1 cellular context compared by ENCODE assay signal in genomic region chr16:57810197-57811024, GRCh38.
TF ChIP-seq lines count a peak whose summit lies in the region.

No MANE protein-coding gene starts in this region.

TF ChIP-seq in HepG2, 621 proteins besides CTCF, POLR2A, EP300 and RAD21 (continued from another document and continues in another):
- peak; percentile 84 for TF ChIP-seq ZNF770 (CRISPR knock-in tag; IDR thresholded peaks at IDR 0.05)
- TF ChIP-seq ZNF546 (CRISPR knock-in tag; conservative IDR thresholded peaks at IDR 0.05) = peak; percentile 84; the same call in 1 of the 2 replicates
- TF ChIP-seq, protein P1, sequence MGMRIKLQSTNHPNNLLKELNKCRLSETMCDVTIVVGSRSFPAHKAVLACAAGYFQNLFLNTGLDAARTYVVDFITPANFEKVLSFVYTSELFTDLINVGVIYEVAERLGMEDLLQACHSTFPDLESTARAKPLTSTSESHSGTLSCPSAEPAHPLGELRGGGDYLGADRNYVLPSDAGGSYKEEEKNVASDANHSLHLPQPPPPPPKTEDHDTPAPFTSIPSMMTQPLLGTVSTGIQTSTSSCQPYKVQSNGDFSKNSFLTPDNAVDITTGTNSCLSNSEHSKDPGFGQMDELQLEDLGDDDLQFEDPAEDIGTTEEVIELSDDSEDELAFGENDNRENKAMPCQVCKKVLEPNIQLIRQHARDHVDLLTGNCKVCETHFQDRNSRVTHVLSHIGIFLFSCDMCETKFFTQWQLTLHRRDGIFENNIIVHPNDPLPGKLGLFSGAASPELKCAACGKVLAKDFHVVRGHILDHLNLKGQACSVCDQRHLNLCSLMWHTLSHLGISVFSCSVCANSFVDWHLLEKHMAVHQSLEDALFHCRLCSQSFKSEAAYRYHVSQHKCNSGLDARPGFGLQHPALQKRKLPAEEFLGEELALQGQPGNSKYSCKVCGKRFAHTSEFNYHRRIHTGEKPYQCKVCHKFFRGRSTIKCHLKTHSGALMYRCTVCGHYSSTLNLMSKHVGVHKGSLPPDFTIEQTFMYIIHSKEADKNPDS (CRISPR knock-in tag; IDR thresholded peaks at IDR 0.05) = no peak
- TF ChIP-seq, protein P2, sequence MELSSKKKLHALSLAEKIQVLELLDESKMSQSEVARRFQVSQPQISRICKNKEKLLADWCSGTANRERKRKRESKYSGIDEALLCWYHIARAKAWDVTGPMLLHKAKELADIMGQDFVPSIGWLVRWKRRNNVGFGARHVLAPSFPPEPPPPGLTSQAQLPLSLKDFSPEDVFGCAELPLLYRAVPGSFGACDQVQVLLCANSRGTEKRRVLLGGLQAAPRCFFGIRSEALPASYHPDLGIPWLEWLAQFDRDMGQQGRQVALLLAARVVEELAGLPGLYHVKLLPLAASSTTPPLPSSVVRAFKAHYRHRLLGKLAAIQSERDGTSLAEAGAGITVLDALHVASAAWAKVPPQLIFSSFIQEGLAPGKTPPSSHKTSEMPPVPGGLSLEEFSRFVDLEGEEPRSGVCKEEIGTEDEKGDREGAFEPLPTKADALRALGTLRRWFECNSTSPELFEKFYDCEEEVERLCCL (CRISPR knock-in tag; IDR thresholded peaks at IDR 0.05; ENCODE audit: borderline replicate concordance) = no peak
- no peak for TF ChIP-seq NCOA1 (CRISPR knock-in tag; IDR thresholded peaks at IDR 0.05)
- TF ChIP-seq, protein P3, sequence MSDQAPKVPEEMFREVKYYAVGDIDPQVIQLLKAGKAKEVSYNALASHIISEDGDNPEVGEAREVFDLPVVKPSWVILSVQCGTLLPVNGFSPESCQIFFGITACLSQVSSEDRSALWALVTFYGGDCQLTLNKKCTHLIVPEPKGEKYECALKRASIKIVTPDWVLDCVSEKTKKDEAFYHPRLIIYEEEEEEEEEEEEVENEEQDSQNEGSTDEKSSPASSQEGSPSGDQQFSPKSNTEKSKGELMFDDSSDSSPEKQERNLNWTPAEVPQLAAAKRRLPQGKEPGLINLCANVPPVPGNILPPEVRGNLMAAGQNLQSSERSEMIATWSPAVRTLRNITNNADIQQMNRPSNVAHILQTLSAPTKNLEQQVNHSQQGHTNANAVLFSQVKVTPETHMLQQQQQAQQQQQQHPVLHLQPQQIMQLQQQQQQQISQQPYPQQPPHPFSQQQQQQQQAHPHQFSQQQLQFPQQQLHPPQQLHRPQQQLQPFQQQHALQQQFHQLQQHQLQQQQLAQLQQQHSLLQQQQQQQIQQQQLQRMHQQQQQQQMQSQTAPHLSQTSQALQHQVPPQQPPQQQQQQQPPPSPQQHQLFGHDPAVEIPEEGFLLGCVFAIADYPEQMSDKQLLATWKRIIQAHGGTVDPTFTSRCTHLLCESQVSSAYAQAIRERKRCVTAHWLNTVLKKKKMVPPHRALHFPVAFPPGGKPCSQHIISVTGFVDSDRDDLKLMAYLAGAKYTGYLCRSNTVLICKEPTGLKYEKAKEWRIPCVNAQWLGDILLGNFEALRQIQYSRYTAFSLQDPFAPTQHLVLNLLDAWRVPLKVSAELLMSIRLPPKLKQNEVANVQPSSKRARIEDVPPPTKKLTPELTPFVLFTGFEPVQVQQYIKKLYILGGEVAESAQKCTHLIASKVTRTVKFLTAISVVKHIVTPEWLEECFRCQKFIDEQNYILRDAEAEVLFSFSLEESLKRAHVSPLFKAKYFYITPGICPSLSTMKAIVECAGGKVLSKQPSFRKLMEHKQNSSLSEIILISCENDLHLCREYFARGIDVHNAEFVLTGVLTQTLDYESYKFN (CRISPR knock-in tag; conservative IDR thresholded peaks at IDR 0.05) = peak; percentile 87
- no peak for TF ChIP-seq IKZF1 (IDR thresholded peaks at IDR 0.05)
- no peak for TF ChIP-seq RFX5 (IDR thresholded peaks at IDR 0.05; ENCODE audit: low read depth, low read length)
- no peak for TF ChIP-seq CSRNP2 (CRISPR knock-in tag; conservative IDR thresholded peaks at IDR 0.05; ENCODE audit: low read depth)
- TF ChIP-seq KLF13 (CRISPR knock-in tag; IDR thresholded peaks at IDR 0.05) = no peak
- peak in 1 of 2 experiments; percentile 37; a peak in 1 of 4 replicates for TF ChIP-seq REST (IDR thresholded peaks at IDR 0.05; ENCODE audit: borderline replicate concordance in 1 of 2, low read depth in 1 of 2, low read length in 2 of 2)
- TF ChIP-seq PHF8 (CRISPR knock-in tag; IDR thresholded peaks at IDR 0.05) = no peak
- no peak for TF ChIP-seq GPBP1L1 (CRISPR knock-in tag; IDR thresholded peaks at IDR 0.05)
- no peak for TF ChIP-seq ZBTB1 (CRISPR knock-in tag; IDR thresholded peaks at IDR 0.05; ENCODE audit: borderline replicate concordance)
- no peak for TF ChIP-seq TCF7 (IDR thresholded peaks at IDR 0.05; ENCODE audit: low read depth)
- TF ChIP-seq ELK4 (CRISPR knock-in tag; IDR thresholded peaks at IDR 0.05; ENCODE audit: borderline replicate concordance) = no peak
- no peak for TF ChIP-seq SYNCRIP (IDR thresholded peaks at IDR 0.05; ENCODE audit: insufficient read depth, low read depth, low read length)
- TF ChIP-seq, protein P4, sequence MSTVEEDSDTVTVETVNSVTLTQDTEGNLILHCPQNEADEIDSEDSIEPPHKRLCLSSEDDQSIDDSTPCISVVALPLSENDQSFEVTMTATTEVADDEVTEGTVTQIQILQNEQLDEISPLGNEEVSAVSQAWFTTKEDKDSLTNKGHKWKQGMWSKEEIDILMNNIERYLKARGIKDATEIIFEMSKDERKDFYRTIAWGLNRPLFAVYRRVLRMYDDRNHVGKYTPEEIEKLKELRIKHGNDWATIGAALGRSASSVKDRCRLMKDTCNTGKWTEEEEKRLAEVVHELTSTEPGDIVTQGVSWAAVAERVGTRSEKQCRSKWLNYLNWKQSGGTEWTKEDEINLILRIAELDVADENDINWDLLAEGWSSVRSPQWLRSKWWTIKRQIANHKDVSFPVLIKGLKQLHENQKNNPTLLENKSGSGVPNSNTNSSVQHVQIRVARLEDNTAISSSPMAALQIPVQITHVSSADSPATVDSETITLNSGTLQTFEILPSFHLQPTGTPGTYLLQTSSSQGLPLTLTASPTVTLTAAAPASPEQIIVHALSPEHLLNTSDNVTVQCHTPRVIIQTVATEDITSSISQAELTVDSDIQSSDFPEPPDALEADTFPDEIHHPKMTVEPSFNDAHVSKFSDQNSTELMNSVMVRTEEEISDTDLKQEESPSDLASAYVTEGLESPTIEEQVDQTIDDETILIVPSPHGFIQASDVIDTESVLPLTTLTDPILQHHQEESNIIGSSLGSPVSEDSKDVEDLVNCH (CRISPR knock-in tag; IDR thresholded peaks at IDR 0.05) = 0 out of 2 replicates have a peak, but pooled peaks have one; percentile 39
- TF ChIP-seq ZNF577 (CRISPR knock-in tag; IDR thresholded peaks at IDR 0.05; ENCODE audit: borderline replicate concordance, low read depth) = no peak
- no peak for TF ChIP-seq ZNF704 (CRISPR knock-in tag; IDR thresholded peaks at IDR 0.05; ENCODE audit: borderline replicate concordance)
- no peak for TF ChIP-seq POLR2AphosphoS2 (IDR thresholded peaks at IDR 0.05; ENCODE audit: low read depth, low read length)
- TF ChIP-seq KLF15 (CRISPR knock-in tag; IDR thresholded peaks at IDR 0.05; ENCODE audit: borderline replicate concordance) = no peak
- peak; percentile 82; the same call in 1 of the 2 replicates for TF ChIP-seq MEF2D (CRISPR knock-in tag; IDR thresholded peaks at IDR 0.05)
- TF ChIP-seq TEAD2 (CRISPR knock-in tag; IDR thresholded peaks at IDR 0.05) = no peak
- no peak for TF ChIP-seq NFRKB (IDR thresholded peaks at IDR 0.05)
- peak; percentile 92; the same call in 1 of the 2 replicates for TF ChIP-seq ZNF747 (CRISPR knock-in tag; IDR thresholded peaks at IDR 0.05; ENCODE audit: borderline replicate concordance)
- TF ChIP-seq ZNF451 (CRISPR knock-in tag; IDR thresholded peaks at IDR 0.05) = 0 out of 2 replicates have a peak, but pooled peaks have one; percentile 23
- peak; percentile 87 for TF ChIP-seq KAT8 (CRISPR knock-in tag; IDR thresholded peaks at IDR 0.05)
- TF ChIP-seq SKI (IDR thresholded peaks at IDR 0.05; ENCODE audit: partially characterized antibody) = no peak
- no peak for TF ChIP-seq GLI4 (CRISPR knock-in tag; IDR thresholded peaks at IDR 0.05; ENCODE audit: borderline replicate concordance)
- peak; percentile 87 for TF ChIP-seq MXI1 (IDR thresholded peaks at IDR 0.05; ENCODE audit: borderline replicate concordance, low read depth, low read length)
- no peak; the same call in 1 of the 2 replicates for TF ChIP-seq ZNF550 (CRISPR knock-in tag; IDR thresholded peaks at IDR 0.05; ENCODE audit: borderline replicate concordance)
- TF ChIP-seq PBX2 (CRISPR knock-in tag; IDR thresholded peaks at IDR 0.05) = no peak; the same call in 1 of the 2 replicates
- TF ChIP-seq MXD4 (CRISPR knock-in tag; IDR thresholded peaks at IDR 0.05) = peak; percentile 23; the same call in 1 of the 2 replicates
- TF ChIP-seq ARHGAP35 (CRISPR knock-in tag; IDR thresholded peaks at IDR 0.05; ENCODE audit: borderline replicate concordance) = peak; percentile 74
- no peak for TF ChIP-seq SP2 (CRISPR knock-in tag; IDR thresholded peaks at IDR 0.05)
